Comparison of ENCODE assay signal across 15 cellular contexts in the genomic region with DNA sequence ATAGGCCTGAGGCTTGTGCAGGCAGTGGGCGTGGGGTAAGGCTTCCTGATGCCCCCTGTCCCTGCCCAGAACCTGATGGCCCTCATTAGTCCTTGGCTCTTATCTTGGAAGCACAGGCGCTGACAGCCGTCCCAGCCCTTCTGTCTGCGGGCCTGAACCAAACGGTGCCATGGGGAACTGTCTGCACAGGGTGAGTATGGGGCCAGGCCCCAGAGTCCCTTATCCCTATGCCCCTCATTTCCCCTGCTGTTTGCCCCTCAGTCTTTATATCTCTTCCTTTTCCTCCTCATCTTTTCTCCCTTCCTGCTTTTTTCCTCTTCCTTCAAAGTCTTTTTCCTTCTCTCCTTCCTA. TPM values are rescaled to one million over a fixed set of nuclear protein-coding genes. Genes with fewer than 3 reads are reported as not detected.
DNase-seq lines count a peak whose midpoint lies in the region; ATAC-seq and TF ChIP-seq lines count a peak whose summit lies in the region.
"Had no signal": no experiment of that assay in that cellular context is flagged by ENCODE, and none has a peak within 500 bp of the region (broad histone marks: within the 10 kb centered on the region; RNA-seq: fewer than 3 reads in every experiment).

A gene with protein sequence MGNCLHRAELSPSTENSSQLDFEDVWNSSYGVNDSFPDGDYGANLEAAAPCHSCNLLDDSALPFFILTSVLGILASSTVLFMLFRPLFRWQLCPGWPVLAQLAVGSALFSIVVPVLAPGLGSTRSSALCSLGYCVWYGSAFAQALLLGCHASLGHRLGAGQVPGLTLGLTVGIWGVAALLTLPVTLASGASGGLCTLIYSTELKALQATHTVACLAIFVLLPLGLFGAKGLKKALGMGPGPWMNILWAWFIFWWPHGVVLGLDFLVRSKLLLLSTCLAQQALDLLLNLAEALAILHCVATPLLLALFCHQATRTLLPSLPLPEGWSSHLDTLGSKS (plus strand): TSS at position 85 of the 351 bp plus-strand sequence. CDS start 85 bp downstream, at position 170.

- intact Hi-C loops in left colon (cut with DNase I, micrococcal nuclease), result no loop called here
- intact Hi-C loops in spleen (cut with DNase I; ENCODE audit: low total_unique reads), result no loop called here

- H3T11ph ChIP-seq in H9 (ENCODE audit: low read length), result no peak within 1 kb of the TSS

- H3K4me1 Mint-ChIP-seq in H9 (peaks cover 23 to 44% of the 10 kb centered on the region in 2 experiments), brain (peaks cover 75% of the 10 kb centered on the region)
- H3K4me1 Mint-ChIP-seq in activated naive CD4-positive, alpha-beta T cell treated with anti-CD3 and anti-CD28 coated beads, Interleukin-2, amount 10 ng/mL, durations not matched to agents 7 days and 5 days, result no peaks in the 10 kb centered on the region
- H3K4me1 Mint-ChIP-seq: central memory CD8-positive, alpha-beta T cell had no signal

- CTCF ChIA-PET in activated naive CD4-positive, alpha-beta T cell treated with anti-CD3 and anti-CD28 coated beads, Interleukin-2, amount 10 ng/mL, durations not matched to agents 7 days and 5 days (lab: Charles Lee), result interaction anchor here (1.3 to 5.0 kb wide), 2 partner anchors 9 to 72 kb away, joined by 7 to 20 read pairs; no protein-coding TSS in a partner anchor

- H4K5ac ChIP-seq in H9 (ENCODE audit: insufficient read length, low read depth, low read length), result no peak within 1 kb of the TSS

- H4K8ac ChIP-seq in H9 (replicated peaks; ENCODE audit: insufficient read length, low read depth, low read length), result no peak within 1 kb of the TSS

- no peak within 1 kb of the TSS for H2AK5ac ChIP-seq in H9 (ENCODE audit: insufficient read length, low read length)

- H3K4me3 Mint-ChIP-seq in H9, result no peak within 1 kb of the TSS; a peak in 1 of 5 replicates
- no peak within 1 kb of the TSS for H3K4me3 Mint-ChIP-seq in brain
- no peak within 1 kb of the TSS for H3K4me3 Mint-ChIP-seq in activated naive CD4-positive, alpha-beta T cell treated with anti-CD3 and anti-CD28 coated beads, Interleukin-2, amount 10 ng/mL, durations not matched to agents 7 days and 5 days
- H3K4me3 Mint-ChIP-seq: central memory CD8-positive, alpha-beta T cell; nephron progenitor cell had no signal

- H3K27ac ChIP-seq in H9 (ENCODE audit: insufficient read length, low read depth, low read length) (no peak within 1 kb of the TSS), spleen (peak within 1 kb of the TSS in 7 of 8 donors; percentile 51 to 78 (median 67)), Karpas-422 (ENCODE audit: low read length) (no peak within 1 kb of the TSS)
- H3K27ac ChIP-seq: hepatocyte, SJSA1 had no signal

- H3K4me2 ChIP-seq in H9 (ENCODE audit: insufficient read depth, insufficient read length, low read length) (no peak within 1 kb of the TSS), Karpas-422 (ENCODE audit: low read depth, low read length, poor library complexity, severe bottlenecking) (no peak within 1 kb of the TSS)
- H3K4me2 ChIP-seq: hepatocyte had no signal

- H3K4me1 ChIP-seq in H9 (ENCODE audit: insufficient read depth, low read length), result no peaks in the 10 kb centered on the region
- peaks cover 0 to 51% (median 16%) of the 10 kb centered on the region in 6 donors for H3K4me1 ChIP-seq in spleen
- H3K4me1 ChIP-seq in Karpas-422 (ENCODE audit: low read length), result no peaks in the 10 kb centered on the region
- H3K4me1 ChIP-seq: SJSA1 had no signal

- no peaks in the 10 kb centered on the region for H4K20me1 ChIP-seq in H9 (ENCODE audit: control insufficient read depth, insufficient read depth, insufficient read length)
- H4K20me1 ChIP-seq in Karpas-422 (ENCODE audit: insufficient read depth, low read depth, low read length), result no peaks in the 10 kb centered on the region

- no peaks in the 10 kb centered on the region for H3K36me3 Mint-ChIP-seq in H9 (ENCODE audit: insufficient read depth in 1 of 3, low read depth in 3 of 3)
- peaks cover 7% of the 10 kb centered on the region for H3K36me3 Mint-ChIP-seq in brain
- no peaks in the 10 kb centered on the region for H3K36me3 Mint-ChIP-seq in activated naive CD4-positive, alpha-beta T cell treated with anti-CD3 and anti-CD28 coated beads, Interleukin-2, amount 10 ng/mL, durations not matched to agents 7 days and 5 days

- H3K23ac ChIP-seq in H9 (ENCODE audit: insufficient read length, low read depth, low read length), result no peak within 1 kb of the TSS

- H2BK120ac ChIP-seq in H9 (ENCODE audit: low read depth, low read length, poor library complexity, severe bottlenecking), result no peak within 1 kb of the TSS

- H3K9ac ChIP-seq in H9 (ENCODE audit: extremely low read depth, insufficient read length, low read length) (no peak within 1 kb of the TSS), Karpas-422 (ENCODE audit: low read length) (no peak within 1 kb of the TSS)

- H2BK12ac ChIP-seq in H9 (ENCODE audit: insufficient read length, low read depth, low read length), result no peak within 1 kb of the TSS

- no peak within 1 kb of the TSS for H3K56ac ChIP-seq in H9 (ENCODE audit: insufficient read length, low read depth, low read length)

- no peak for DNase-seq in H9
- no peak for DNase-seq in left colon
- peak; percentile 80 for DNase-seq in spleen
- no peak for DNase-seq in HuH-7 (ENCODE audit: low spot score)
- no peak for DNase-seq in activated naive CD4-positive, alpha-beta T cell treated with anti-CD3 and anti-CD28 coated beads, Interleukin-2, amount 10 ng/mL, durations not matched to agents 7 days and 5 days
- no peak for DNase-seq in Karpas-422
- no peak for DNase-seq in NCI-H524 (lab: John Stamatoyannopoulos, UW)
- DNase-seq: activated CD8-positive, alpha-beta memory T cell treated with anti-CD3 and anti-CD28 coated beads for 24 hours; GDM1; nephron progenitor cell had no signal

- no peak within 1 kb of the TSS for H3K14ac ChIP-seq in H9 (ENCODE audit: insufficient read depth, low read length)

- TF ChIP-seq CTCF in H9 (conservative IDR thresholded peaks at IDR 0.05) (no peak), brain (conservative IDR thresholded peaks at IDR 0.05) (no peak), spleen (IDR thresholded peaks at IDR 0.05 in 8 of 11, conservative IDR thresholded peaks at IDR 0.05 in 3 of 11) (no peak)

- H3K4me3 ChIP-seq in spleen, result peak within 1 kb of the TSS; percentile 16 to 69 (median 42)
- H3K4me3 ChIP-seq in Karpas-422 (ENCODE audit: low read length), result no peak within 1 kb of the TSS
- H3K4me3 ChIP-seq: hepatocyte, SJSA1 had no signal

- H3K27ac Mint-ChIP-seq in H9, result peak within 1 kb of the TSS in 2 of 3 experiments; percentile 29 to 78; a peak in 2 of 7 replicates
- H3K27ac Mint-ChIP-seq in brain, result peak within 1 kb of the TSS in 3 of 5 experiments; percentile 9 to 81 (median 68)
- H3K27ac Mint-ChIP-seq in activated naive CD4-positive, alpha-beta T cell treated with anti-CD3 and anti-CD28 coated beads, Interleukin-2, amount 10 ng/mL, durations not matched to agents 7 days and 5 days, result no peak within 1 kb of the TSS
- H3K27ac Mint-ChIP-seq: nephron progenitor cell had no signal

- no peak within 1 kb of the TSS for H3K18ac ChIP-seq in H9 (ENCODE audit: insufficient read length, low read depth, low read length)

- no peak within 1 kb of the TSS for H2BK20ac ChIP-seq in H9 (ENCODE audit: low read depth, low read length, poor library complexity, severe bottlenecking)

- no peaks in the 10 kb centered on the region for H3K9me3 ChIP-seq in H9 (ENCODE audit: control insufficient read depth, low read depth, low read length)
- no peaks in the 10 kb centered on the region for H3K9me3 ChIP-seq in spleen
- H3K9me3 ChIP-seq in Karpas-422 (ENCODE audit: low read length), result no peaks in the 10 kb centered on the region
- H3K9me3 ChIP-seq: SJSA1 had no signal

- H3K36me3 ChIP-seq in spleen (no peaks in the 10 kb centered on the region), Karpas-422 (ENCODE audit: insufficient read depth, low read length) (no peaks in the 10 kb centered on the region)
- H3K36me3 ChIP-seq: SJSA1 had no signal

- ATAC-seq in left colon, result no peak

- no peak for TF ChIP-seq POLR2A in spleen (IDR thresholded peaks at IDR 0.05)

- no peaks in the 10 kb centered on the region for H3K79me1 ChIP-seq in H9 (ENCODE audit: insufficient read depth, low read depth, low read length, poor library complexity, severe bottlenecking)

- WGBS in H9 (ENCODE audit: extremely low coverage, insufficient read length, low lambda C conversion rate), result no CpG with 5 or more reads among the region's 5 CpGs
- WGBS in spleen, 5 donors, result 24 to 67% (median 36%) methylated on average over 5 of the region's 5 CpGs

- no peaks in the 10 kb centered on the region for H3K9me2 ChIP-seq in Karpas-422 (replicated peaks; ENCODE audit: insufficient read depth, low read length)

- H2AFZ ChIP-seq in H9 (ENCODE audit: low read length) (no peak within 1 kb of the TSS), Karpas-422 (ENCODE audit: low read length) (no peak within 1 kb of the TSS)
- H2AFZ ChIP-seq: hepatocyte had no signal

- no peaks in the 10 kb centered on the region for H3K23me2 ChIP-seq in H9 (ENCODE audit: insufficient read length, low read depth, low read length, poor library complexity, severe bottlenecking)

- H2BK5ac ChIP-seq in H9 (ENCODE audit: insufficient read length, low read length), result no peak within 1 kb of the TSS

- no peaks in the 10 kb centered on the region for H3K9me3 Mint-ChIP-seq in H9
- no peaks in the 10 kb centered on the region for H3K9me3 Mint-ChIP-seq in brain
- H3K9me3 Mint-ChIP-seq in activated naive CD4-positive, alpha-beta T cell treated with anti-CD3 and anti-CD28 coated beads, Interleukin-2, amount 10 ng/mL, durations not matched to agents 7 days and 5 days, result no peaks in the 10 kb centered on the region
- H3K9me3 Mint-ChIP-seq: central memory CD8-positive, alpha-beta T cell; nephron progenitor cell had no signal

- H3K79me2 ChIP-seq in H9 (ENCODE audit: insufficient read depth, low read length) (no peaks in the 10 kb centered on the region), Karpas-422 (ENCODE audit: low read length) (no peaks in the 10 kb centered on the region)
- H3K79me2 ChIP-seq: hepatocyte had no signal

- H3K27me3 Mint-ChIP-seq in H9 (ENCODE audit: low read depth) (peaks cover 24% of the 10 kb centered on the region), brain (peaks cover 16% of the 10 kb centered on the region)
- peaks cover 84% of the 10 kb centered on the region for H3K27me3 Mint-ChIP-seq in activated naive CD4-positive, alpha-beta T cell treated with anti-CD3 and anti-CD28 coated beads, Interleukin-2, amount 10 ng/mL, durations not matched to agents 7 days and 5 days

- no peak within 1 kb of the TSS for H2BK15ac ChIP-seq in H9 (ENCODE audit: low read depth, low read length)

- no peaks in the 10 kb centered on the region for H3K27me3 ChIP-seq in H9 (ENCODE audit: insufficient read depth, low read length)
- H3K27me3 ChIP-seq in spleen (replicated peaks in 1 of 7), result peaks cover 0 to 67% (median 6%) of the 10 kb centered on the region in 7 donors
- no peaks in the 10 kb centered on the region for H3K27me3 ChIP-seq in Karpas-422 (ENCODE audit: low read length)
- H3K27me3 ChIP-seq: SJSA1 had no signal

- H3K4ac ChIP-seq in H9 (ENCODE audit: low read depth, low read length), result no peak within 1 kb of the TSS

- H4K91ac ChIP-seq in H9 (ENCODE audit: insufficient read length, low read depth, low read length), result no peak within 1 kb of the TSS

RNA-seq across cellular contexts. Expression of the gene that starts here (rescaled TPM):
- total RNA-seq in H9 (2021) (0.26 and 0.39 TPM in 2 replicates), left colon (10 to 100 TPM; 16.9 to 19.2 TPM), spleen (100 to 1,000 TPM in 5 of 7 donors, 10 to 100 TPM in 2; 76.0 to 141 (median 111) TPM)
- polyA plus RNA-seq in brain (ENCODE audit: insufficient read depth, low read depth, low replicate concordance) (10.7 TPM), spleen (10 to 100 TPM; 17.6 to 68.3 (median 41.1) TPM)
- total RNA-seq in Karpas-422 (2014; rRNA removed; shearing (Covaris generic); ENCODE audit: low replicate concordance), result not detected in 2 replicates
- total RNA-seq: hepatocyte, M059J, SJSA1 had no signal
- polyA plus RNA-seq: hepatocyte had no signal

Comparison
In these comparisons a context has a peak if more than half of its experiments do, and no peak if none do; other contexts are left out.
1. RNA of the gene that starts here (total RNA-seq): 76.0 to 141 TPM in spleen and 16.9 to 19.2 TPM in left colon; 0.26 to 0.39 TPM in H9 and not detected in Karpas-422; every median in the first group is over 10 times any median in the second.
2. H3K27ac ChIP-seq: peak in spleen (7 of 8); none in H9 (single experiment) and Karpas-422 (single experiment).